In genomic region chr9:136791466-136792276, GRCh38 we compare ENCODE assay signal across 9 cellular contexts. TPM values are rescaled to one million over a fixed set of nuclear protein-coding genes. Genes with fewer than 3 reads are reported as not detected.
A peak's percentile ranks its signal among the peaks of the same experiment; 100 is the strongest.
DNase-seq lines count a peak whose midpoint lies in the region; ATAC-seq, FAIRE-seq and TF ChIP-seq lines count a peak whose summit lies in the region.
"Had no signal": no experiment of that assay in that cellular context is flagged by ENCODE, and none has a peak within 500 bp of the region (broad histone marks: within the 10 kb centered on the region; RNA-seq: fewer than 3 reads in every experiment).

No MANE protein-coding gene starts in this region.

- ATAC-seq in HG03045 (IDR thresholded peaks at IDR 0.05; ENCODE audit: unreplicated experiment) (peak; percentile 15), pancreas (peak; percentile 60 to 67 (median 64)), upper lobe of right lung (peak; percentile 46)

- intact Hi-C loops in pancreas (cut with DNase I) = loop anchor here in 2 of 3 donors (10.0 kb wide), 2 partner anchors 53 to 153 kb away; partner anchors contain the start of genes AJM1 (in 1 of the 2), C8G (in 1 of the 2), FBXW5 (in 1 of the 2) and PHPT1 (in 1 of the 2)
- intact Hi-C loops in upper lobe of right lung (cut with DNase I) = no loop called here

- H3K4me3 ChIP-seq in OCI-LY3 (ENCODE audit: low read length) (peak overlapping the region; percentile 88), fibroblast of the aortic adventitia (ENCODE audit: low read depth, low read length) (peak overlapping the region; percentile 96), pancreas (peak overlapping the region; percentile 22 to 69 (median 52)), upper lobe of right lung (peak overlapping the region; percentile 91)

- H2AFZ ChIP-seq in OCI-LY3 (ENCODE audit: low read depth, low read length) = no peak overlapping the region

- H3K27me3 ChIP-seq in OCI-LY3 (ENCODE audit: low read depth, low read length) = peaks cover 16% of the 10 kb centered on the region
- H3K27me3 ChIP-seq in pancreas = no peaks in the 10 kb centered on the region
- no peaks in the 10 kb centered on the region for H3K27me3 ChIP-seq in upper lobe of right lung

- H3K9me3 ChIP-seq in OCI-LY3 (ENCODE audit: insufficient read depth, low read length) (no peaks in the 10 kb centered on the region), pancreas (no peaks in the 10 kb centered on the region), upper lobe of right lung (no peaks in the 10 kb centered on the region)

- H3K4me1 ChIP-seq in OCI-LY3 (ENCODE audit: low read length) (peaks cover 43% of the 10 kb centered on the region), pancreas (peaks cover 31 to 47% (median 32%) of the 10 kb centered on the region in 3 donors), upper lobe of right lung (peaks cover 22% of the 10 kb centered on the region)

- H3K9ac ChIP-seq in OCI-LY3 (ENCODE audit: low read length) = peak overlapping the region; percentile 92

- no peak for FAIRE-seq in pancreas (lab: Jason Lieb, UNC)

- H3K4me2 ChIP-seq in OCI-LY3 (ENCODE audit: low read length) = peak overlapping the region; percentile 79

- H3K36me3 ChIP-seq in OCI-LY3 (replicated peaks; ENCODE audit: low read depth, low read length) = peaks cover 6% of the 10 kb centered on the region
- no peaks in the 10 kb centered on the region for H3K36me3 ChIP-seq in pancreas
- H3K36me3 ChIP-seq in upper lobe of right lung = no peaks in the 10 kb centered on the region

- no peaks in the 10 kb centered on the region for H3K79me2 ChIP-seq in OCI-LY3 (ENCODE audit: low read length)

- peak; percentile 99 for TF ChIP-seq CTCF in OCI-LY3 (IDR thresholded peaks at IDR 0.05; ENCODE audit: low read depth, low read length)
- TF ChIP-seq CTCF in fibroblast of the aortic adventitia (IDR thresholded peaks at IDR 0.05; ENCODE audit: insufficient read depth, low read length) = peak; percentile 82
- peak; percentile 95 to 99 (median 97) for TF ChIP-seq CTCF in pancreas (IDR thresholded peaks at IDR 0.05)
- peak; percentile 93 for TF ChIP-seq CTCF in upper lobe of right lung (IDR thresholded peaks at IDR 0.05)

- WGBS in pancreas, 2 donors = 1% methylated on average over 33 to 34 of the region's 34 CpGs

- H4K20me1 ChIP-seq in OCI-LY3 (ENCODE audit: insufficient read depth, low read length) = no peaks in the 10 kb centered on the region

- H3K27ac ChIP-seq in OCI-LY3 (ENCODE audit: low read length) (peak overlapping the region; percentile 72), pancreas (peak overlapping the region; percentile 90 to 96 (median 94)), upper lobe of right lung (peak overlapping the region; percentile 96)

- DNase-seq in G401 (ENCODE audit: low spot score) = peak; percentile 49
- DNase-seq in activated T-helper 1 cell treated with anti-CD3 and anti-CD28 coated beads, Interleukin-2, amount 50 U/mL, for 16 hours (ENCODE audit: low read depth in 1 of 2, low spot score in 1 of 2) = peak; percentile 40 to 53
- DNase-seq in fibroblast of the aortic adventitia (ENCODE audit: low read depth) = no peak
- DNase-seq in pancreas = peak; percentile 83 to 94 (median 90)
- DNase-seq in upper lobe of right lung = peak; percentile 89
- no peak for DNase-seq in inferior parietal cortex (ENCODE audit: extremely low spot score)

- in situ Hi-C loops in G401 (cut with HindIII; ENCODE audit: low sequenced_read_pairs) = no loop called here

RNA-seq across cellular contexts. Expression of gene TMEM141, which starts 0.5 kb away (rescaled TPM):
- total RNA-seq in G401 (2014; rRNA removed; shearing (Covaris generic)) = 60.8 and 107 TPM in 2 replicates
- total RNA-seq in fibroblast of the aortic adventitia (ENCODE audit: low replicate concordance) (9.4 and 30.8 TPM in 2 replicates), pancreas (10 to 100 TPM; 29.2 to 53.1 (median 34.2) TPM), upper lobe of right lung (64.4 TPM)
- 100 to 1,000 TPM in 1 of 2 donors, 10 to 100 TPM in 1; 84.5 to 104 TPM for polyA plus RNA-seq in pancreas

RNA-seq across cellular contexts. Expression of gene CCDC183, which starts 4.5 kb away (rescaled TPM):
- total RNA-seq in G401 (2014; rRNA removed; shearing (Covaris generic)) = not detected in 2 replicates
- total RNA-seq in fibroblast of the aortic adventitia (ENCODE audit: low replicate concordance) (0.16 TPM in 1 of 2 replicates, not detected in the other), pancreas (1 to 10 TPM; 2.4 to 5.5 (median 2.9) TPM), upper lobe of right lung (4.0 TPM)
- 10 to 100 TPM in 1 of 2 donors, 1 to 10 TPM in 1; 9.2 to 10.7 TPM for polyA plus RNA-seq in pancreas

RNA-seq across cellular contexts. Expression of gene RABL6, which starts 16.1 kb away (rescaled TPM):
- total RNA-seq in G401 (2014; rRNA removed; shearing (Covaris generic)) = 199 and 222 TPM in 2 replicates
- total RNA-seq in fibroblast of the aortic adventitia (ENCODE audit: low replicate concordance) = 49.8 and 62.0 TPM in 2 replicates
- 10 to 100 TPM; 50.7 to 76.5 (median 60.4) TPM for total RNA-seq in pancreas
- 100 to 1,000 TPM in 1 of 2 donors, 10 to 100 TPM in 1; 98.0 to 119 TPM for polyA plus RNA-seq in pancreas
- 68.2 TPM for total RNA-seq in upper lobe of right lung

RNA-seq across cellular contexts. Expression of gene LCN15, which starts 27.4 kb away (rescaled TPM):
- not detected in 2 replicates for total RNA-seq in G401 (2014; rRNA removed; shearing (Covaris generic))
- total RNA-seq in fibroblast of the aortic adventitia (ENCODE audit: low replicate concordance) (not detected in 2 replicates), pancreas (not detected), upper lobe of right lung (not detected)
- polyA plus RNA-seq in pancreas = not detected

RNA-seq across cellular contexts. Expression of gene LCN8, which starts 33.6 kb away (rescaled TPM):
- not detected in 2 replicates for total RNA-seq in G401 (2014; rRNA removed; shearing (Covaris generic))
- total RNA-seq in fibroblast of the aortic adventitia (ENCODE audit: low replicate concordance) (not detected in 2 replicates), pancreas (not detected), upper lobe of right lung (not detected)
- polyA plus RNA-seq in pancreas = not detected
- total RNA-seq: glomerular endothelial cell had no signal

Comparison
In these comparisons a context has a peak if more than half of its experiments do, and no peak if none do; other contexts are left out.
1. DNase-seq: peak in G401 (single experiment), activated T-helper 1 cell treated with anti-CD3 and anti-CD28 coated beads, Interleukin-2, amount 50 U/mL, for 16 hours (2 of 2), pancreas (6 of 6) and upper lobe of right lung (single experiment); none in fibroblast of the aortic adventitia (single experiment) and inferior parietal cortex (single experiment).
2. Peak in every context shown above with its lines, with median percentiles within 50 percentile points of each other: ATAC-seq, H3K27ac ChIP-seq, H3K4me3 ChIP-seq and CTCF ChIP-seq.